ENCODE assay signal across 40 cellular contexts in genomic region chr3:64604313-64604712, GRCh38.
"Had no signal": no experiment of that assay in that cellular context is flagged by ENCODE, and none has a peak within 500 bp of the region (broad histone marks: within the 10 kb centered on the region; RNA-seq: fewer than 3 reads in every experiment).

No MANE protein-coding gene starts in this region.

- FAIRE-seq: astrocyte, bronchial epithelial cell had no signal

- H3K4me1 Mint-ChIP-seq: activated naive CD4-positive, alpha-beta T cell treated with anti-CD3 and anti-CD28 coated beads, Interleukin-2, amount 10 ng/mL, durations not matched to agents 7 days and 5 days; activated naive CD4-positive, alpha-beta T cell treated with anti-CD3 and anti-CD28 coated beads, Interleukin-2, amount 50 U/mL, for 24 hours; activated naive CD8-positive, alpha-beta T cell treated with anti-CD3 and anti-CD28 coated beads for 36 hours; activated naive CD8-positive, alpha-beta T cell treated with anti-CD3 and anti-CD28 coated beads, Interleukin-2, amount 10 ng/mL, durations not matched to agents 7 days and 5 days; activated naive CD8-positive, alpha-beta T cell treated with anti-CD3 and anti-CD28 coated beads, Interleukin-2, amount 50 U/mL, for 24 hours; activated T-helper 17 cell treated with anti-CD3 and anti-CD28 coated beads, Interleukin-2, amount 50 U/mL, for 72 hours; central memory CD8-positive, alpha-beta T cell had no signal

- H3K27ac ChIP-seq: adrenal gland, ascending aorta, body of pancreas, brain microvascular endothelial cell, breast epithelium, cardiac muscle cell had no signal

- H3K4me1 ChIP-seq: ascending aorta, body of pancreas, breast epithelium had no signal

- H3K27me3 Mint-ChIP-seq: activated naive CD4-positive, alpha-beta T cell treated with anti-CD3 and anti-CD28 coated beads, Interleukin-2, amount 10 ng/mL, durations not matched to agents 7 days and 5 days; activated naive CD8-positive, alpha-beta T cell treated with anti-CD3 and anti-CD28 coated beads for 36 hours; activated naive CD8-positive, alpha-beta T cell treated with anti-CD3 and anti-CD28 coated beads, Interleukin-2, amount 10 ng/mL, durations not matched to agents 7 days and 5 days; activated T-cell treated with anti-CD3 and anti-CD28 coated beads, Interleukin-2, amount 50 U/mL, for 24 hours; activated T-helper 17 cell treated with anti-CD3 and anti-CD28 coated beads, Interleukin-2, amount 50 U/mL, for 72 hours; brain; central memory CD8-positive, alpha-beta T cell had no signal

- H3K9me3 ChIP-seq: adrenal gland, ascending aorta, body of pancreas, breast epithelium had no signal

- H3K4me3 ChIP-seq: adrenal gland, ascending aorta, body of pancreas, breast epithelium, cardiac muscle cell had no signal

- DNase-seq: activated effector memory CD4-positive, alpha-beta T cell treated with anti-CD3 and anti-CD28 coated beads, Interleukin-2, amount 50 U/mL, for 16 hours; activated effector memory CD4-positive, alpha-beta T cell treated with Interleukin-2 at 50 U/mL for 16 hours; activated gamma-delta T cell; activated gamma-delta T cell treated with Interleukin-2 at 50 U/mL for 16 hours; activated naive CD4-positive, alpha-beta T cell; activated naive CD4-positive, alpha-beta T cell treated with anti-CD3 and anti-CD28 coated beads for 36 hours; activated naive CD4-positive, alpha-beta T cell treated with anti-CD3 and anti-CD28 coated beads, Interleukin-2, amount 10 ng/mL, durations not matched to agents 7 days and 5 days; activated naive CD4-positive, alpha-beta T cell treated with anti-CD3 and anti-CD28 coated beads, Interleukin-2, amount 50 U/mL, for 16 hours; activated naive CD4-positive, alpha-beta T cell treated with Interleukin-2 at 50 U/mL for 16 hours; activated naive CD8-positive, alpha-beta T cell treated with anti-CD3 and anti-CD28 coated beads for 36 hours; activated naive CD8-positive, alpha-beta T cell treated with anti-CD3 and anti-CD28 coated beads, Interleukin-2, amount 10 ng/mL, durations not matched to agents 7 days and 5 days; activated naive CD8-positive, alpha-beta T cell treated with anti-CD3 and anti-CD28 coated beads, Interleukin-2, amount 50 U/mL, for 24 hours; activated T-cell treated with anti-CD3 and anti-CD28 coated beads, Interleukin-2, amount 50 U/mL, for 1 hour; activated T-cell treated with anti-CD3 and anti-CD28 coated beads, Interleukin-2, amount 50 U/mL, for 24 hours; activated T-cell treated with anti-CD3 and anti-CD28 coated beads, Interleukin-2, amount 50 U/mL, for 4 hours; activated T-cell treated with anti-CD3 and anti-CD28 coated beads, Interleukin-2, amount 50 U/mL, for 48 hours; activated T-cell treated with anti-CD3 and anti-CD28 coated beads, Interleukin-2, amount 50 U/mL, for 72 hours; adrenal gland; amniotic stem cell; amygdala; anterior cingulate cortex; aorta; body of pancreas; brain microvascular endothelial cell; caudate nucleus; central memory CD4-positive, alpha-beta T cell; cerebellar nuclear complex had no signal

- H3K27me3 ChIP-seq: adrenal gland, ascending aorta, body of pancreas, brain microvascular endothelial cell, breast epithelium, cardiac muscle cell had no signal

- H3K4me3 Mint-ChIP-seq: activated naive CD4-positive, alpha-beta T cell treated with anti-CD3 and anti-CD28 coated beads for 36 hours; activated naive CD4-positive, alpha-beta T cell treated with anti-CD3 and anti-CD28 coated beads, Interleukin-2, amount 10 ng/mL, durations not matched to agents 7 days and 5 days; activated naive CD4-positive, alpha-beta T cell treated with anti-CD3 and anti-CD28 coated beads, Interleukin-2, amount 50 U/mL, for 24 hours; activated naive CD8-positive, alpha-beta T cell; activated naive CD8-positive, alpha-beta T cell treated with anti-CD3 and anti-CD28 coated beads for 36 hours; activated naive CD8-positive, alpha-beta T cell treated with anti-CD3 and anti-CD28 coated beads, Interleukin-2, amount 10 ng/mL, durations not matched to agents 7 days and 5 days; activated naive CD8-positive, alpha-beta T cell treated with anti-CD3 and anti-CD28 coated beads, Interleukin-2, amount 50 U/mL, for 24 hours; activated T-cell treated with anti-CD3 and anti-CD28 coated beads, Interleukin-2, amount 50 U/mL, for 24 hours; activated T-cell treated with anti-CD3 and anti-CD28 coated beads, Interleukin-2, amount 50 U/mL, for 4 hours; activated T-cell treated with anti-CD3 and anti-CD28 coated beads, Interleukin-2, amount 50 U/mL, for 72 hours; activated T-helper 1 cell treated with anti-CD3 and anti-CD28 coated beads, Interleukin-12 subunit alpha, Interleukin-12 subunit beta, Interleukin-2, Interleukin-4 antibody, amounts not matched to agents 30 ng/mL and 10 ng/mL and 1 ng/mL, durations not matched to agents 14 hours and 24 hours and 36 hours; activated T-helper 17 cell treated with anti-CD3 and anti-CD28 coated beads, Interleukin-2, amount 50 U/mL, for 72 hours; brain; central memory CD8-positive, alpha-beta T cell had no signal

- H3K36me3 Mint-ChIP-seq: activated naive CD4-positive, alpha-beta T cell treated with anti-CD3 and anti-CD28 coated beads, Interleukin-2, amount 10 ng/mL, durations not matched to agents 7 days and 5 days; activated naive CD4-positive, alpha-beta T cell treated with anti-CD3 and anti-CD28 coated beads, Interleukin-2, amount 50 U/mL, for 24 hours; activated naive CD4-positive, alpha-beta T cell treated with anti-CD3 and anti-CD28 coated beads, Interleukin-2, amount 50 U/mL, for 72 hours; activated naive CD8-positive, alpha-beta T cell; activated naive CD8-positive, alpha-beta T cell treated with anti-CD3 and anti-CD28 coated beads for 36 hours; activated naive CD8-positive, alpha-beta T cell treated with anti-CD3 and anti-CD28 coated beads, Interleukin-2, amount 10 ng/mL, durations not matched to agents 7 days and 5 days had no signal

- H3K27ac Mint-ChIP-seq: activated naive CD4-positive, alpha-beta T cell treated with anti-CD3 and anti-CD28 coated beads for 36 hours; activated naive CD4-positive, alpha-beta T cell treated with anti-CD3 and anti-CD28 coated beads, Interleukin-2, amount 10 ng/mL, durations not matched to agents 7 days and 5 days; activated naive CD4-positive, alpha-beta T cell treated with anti-CD3 and anti-CD28 coated beads, Interleukin-2, amount 50 U/mL, for 24 hours; activated naive CD4-positive, alpha-beta T cell treated with anti-CD3 and anti-CD28 coated beads, Interleukin-2, amount 50 U/mL, for 72 hours; activated naive CD8-positive, alpha-beta T cell; activated naive CD8-positive, alpha-beta T cell treated with anti-CD3 and anti-CD28 coated beads for 36 hours; activated naive CD8-positive, alpha-beta T cell treated with anti-CD3 and anti-CD28 coated beads, Interleukin-2, amount 10 ng/mL, durations not matched to agents 7 days and 5 days; activated naive CD8-positive, alpha-beta T cell treated with anti-CD3 and anti-CD28 coated beads, Interleukin-2, amount 50 U/mL, for 24 hours; activated T-cell treated with anti-CD3 and anti-CD28 coated beads, Interleukin-2, amount 50 U/mL, for 24 hours; activated T-cell treated with anti-CD3 and anti-CD28 coated beads, Interleukin-2, amount 50 U/mL, for 72 hours; activated T-helper 1 cell treated with anti-CD3 and anti-CD28 coated beads, Interleukin-12 subunit alpha, Interleukin-12 subunit beta, Interleukin-2, Interleukin-4 antibody, amounts not matched to agents 30 ng/mL and 10 ng/mL and 1 ng/mL, durations not matched to agents 14 hours and 24 hours and 36 hours; activated T-helper 17 cell treated with anti-CD3 and anti-CD28 coated beads, Interleukin-2, amount 50 U/mL, for 72 hours; activated T-helper 2 cell treated with anti-CD3 and anti-CD28 coated beads, Interferon-gamma antibody, Interleukin-2, Interleukin-4, amounts not matched to agents 10 μg/mL and 5 μg/mL and 100 μg/mL, durations not matched to agents 14 hours and 24 hours and 36 hours; brain had no signal

- ATAC-seq: activated naive CD4-positive, alpha-beta T cell treated with anti-CD3 and anti-CD28 coated beads, Interleukin-2, amount 50 U/mL, for 72 hours; activated T-cell treated with anti-CD3 and anti-CD28 coated beads, Interleukin-2, amount 50 U/mL, for 4 hours; activated T-cell treated with anti-CD3 and anti-CD28 coated beads, Interleukin-2, amount 50 U/mL, for 72 hours; activated T-helper 17 cell treated with anti-CD3 and anti-CD28 coated beads, Interleukin-2, amount 50 U/mL, for 72 hours; body of pancreas had no signal

- H3K36me3 ChIP-seq: brain microvascular endothelial cell, breast epithelium had no signal

- H3K9me3 Mint-ChIP-seq: activated naive CD4-positive, alpha-beta T cell treated with anti-CD3 and anti-CD28 coated beads for 36 hours; activated naive CD4-positive, alpha-beta T cell treated with anti-CD3 and anti-CD28 coated beads, Interleukin-2, amount 10 ng/mL, durations not matched to agents 7 days and 5 days; activated naive CD4-positive, alpha-beta T cell treated with anti-CD3 and anti-CD28 coated beads, Interleukin-2, amount 50 U/mL, for 24 hours; activated naive CD8-positive, alpha-beta T cell treated with anti-CD3 and anti-CD28 coated beads for 36 hours; activated naive CD8-positive, alpha-beta T cell treated with anti-CD3 and anti-CD28 coated beads, Interleukin-2, amount 10 ng/mL, durations not matched to agents 7 days and 5 days; activated naive CD8-positive, alpha-beta T cell treated with anti-CD3 and anti-CD28 coated beads, Interleukin-2, amount 50 U/mL, for 24 hours; activated T-cell treated with anti-CD3 and anti-CD28 coated beads, Interleukin-2, amount 50 U/mL, for 24 hours; activated T-cell treated with anti-CD3 and anti-CD28 coated beads, Interleukin-2, amount 50 U/mL, for 4 hours; activated T-helper 1 cell treated with anti-CD3 and anti-CD28 coated beads, Interleukin-12 subunit alpha, Interleukin-12 subunit beta, Interleukin-2, Interleukin-4 antibody, amounts not matched to agents 30 ng/mL and 10 ng/mL and 1 ng/mL, durations not matched to agents 14 hours and 24 hours and 36 hours; activated T-helper 2 cell treated with anti-CD3 and anti-CD28 coated beads, Interferon-gamma antibody, Interleukin-2, Interleukin-4, amounts not matched to agents 10 μg/mL and 5 μg/mL and 100 μg/mL, durations not matched to agents 14 hours and 24 hours and 36 hours had no signal
